In genomic region chr12:112978163-112979081, GRCh38 we compare ENCODE assay signal across 8 cellular contexts. TPM values are rescaled to one million over a fixed set of nuclear protein-coding genes. Genes with fewer than 3 reads are reported as not detected.
A peak's percentile ranks its signal among the peaks of the same experiment; 100 is the strongest.
DNase-seq lines count a peak whose midpoint lies in the region; ATAC-seq and TF ChIP-seq lines count a peak whose summit lies in the region.

Gene OAS2 (plus strand): TSS chr12:112978519. CDS start chr12:112978609, 90 bp downstream.

- no peaks in the 10 kb centered on the region for H3K9me2 ChIP-seq in PC-3 (replicated peaks; ENCODE audit: low read length)

- H3K4me3 ChIP-seq in PC-3 (ENCODE audit: low read length) (peak within 1 kb of the TSS; percentile 64), cardiac muscle cell (no peak within 1 kb of the TSS), spleen (peak within 1 kb of the TSS; percentile 56 to 86 (median 72))

- peak within 1 kb of the TSS; percentile 82 for H3K4me2 ChIP-seq in PC-3 (ENCODE audit: low read length)

- CTCF ChIA-PET in PC-3 (lab: Charles Lee): interaction anchor here (0.5 to 1.4 kb wide), 5 partner anchors 15 to 397 kb away, joined by 3 to 19 read pairs (median 3); partner anchors contain the start of gene OAS3

- H4K20me1 ChIP-seq in PC-3 (ENCODE audit: low read length): no peaks in the 10 kb centered on the region

- POLR2A ChIA-PET in PC-3 (lab: Charles Lee; ENCODE audit: unreplicated experiment): interaction anchor here (0.6 to 1.3 kb wide), 8 partner anchors 14 to 292 kb away, joined by 3 to 21 read pairs (median 4); partner anchors contain the start of gene OAS3

- TF ChIP-seq CTCF in PC-3 (conservative IDR thresholded peaks at IDR 0.05; ENCODE audit: low read depth, low read length): no peak
- TF ChIP-seq CTCF in cardiac muscle cell (IDR thresholded peaks at IDR 0.05; ENCODE audit: low read depth, low read length): no peak
- TF ChIP-seq CTCF in spleen (IDR thresholded peaks at IDR 0.05 in 8 of 11, conservative IDR thresholded peaks at IDR 0.05 in 3 of 11): peak in 2 of 11 experiments; percentile 18 to 31

- peak within 1 kb of the TSS; percentile 21 for H3K9ac ChIP-seq in PC-3 (ENCODE audit: low read length)

- H3K79me2 ChIP-seq in PC-3 (ENCODE audit: low read length): no peaks in the 10 kb centered on the region

- peak within 1 kb of the TSS; percentile 93 for H2AFZ ChIP-seq in PC-3 (ENCODE audit: low read length)

- H3K27ac ChIP-seq in PC-3 (ENCODE audit: low read length): peak within 1 kb of the TSS; percentile 11; the same call in 1 of the 2 replicates
- H3K27ac ChIP-seq in cardiac muscle cell: no peak within 1 kb of the TSS
- peak within 1 kb of the TSS; percentile 79 to 98 (median 94) for H3K27ac ChIP-seq in spleen

- peak; percentile 31 to 97 (median 86) for TF ChIP-seq POLR2A in spleen (IDR thresholded peaks at IDR 0.05)

- WGBS in spleen, 5 donors: 1 to 7% (median 3%) methylated on average over 18 to 19 of the region's 19 CpGs

- H3K9me3 ChIP-seq in PC-3 (ENCODE audit: low read length) (no peaks in the 10 kb centered on the region), cardiac muscle cell (ENCODE audit: low read depth) (no peaks in the 10 kb centered on the region), spleen (peaks cover 0 to 12% (median 5%) of the 10 kb centered on the region in 8 donors)

- ATAC-seq in GM18499 (IDR thresholded peaks at IDR 0.05; ENCODE audit: insufficient read depth, unreplicated experiment) (peak; percentile 75), HG02763 (IDR thresholded peaks at IDR 0.05; ENCODE audit: unreplicated experiment) (peak; percentile 89), PC-3 (peak; percentile 95)

- H3K36me3 ChIP-seq in PC-3 (ENCODE audit: low read depth, low read length): no peaks in the 10 kb centered on the region
- no peaks in the 10 kb centered on the region for H3K36me3 ChIP-seq in cardiac muscle cell
- H3K36me3 ChIP-seq in spleen: peaks cover 0 to 2% (median 0%) of the 10 kb centered on the region in 6 donors

- H3K4me1 ChIP-seq in PC-3 (ENCODE audit: insufficient read depth, low read length) (peaks cover 14% of the 10 kb centered on the region), cardiac muscle cell (ENCODE audit: low read depth) (no peaks in the 10 kb centered on the region), spleen (peaks cover 13 to 67% (median 45%) of the 10 kb centered on the region in 6 donors)

- H3K27me3 ChIP-seq in PC-3 (ENCODE audit: low read length) (no peaks in the 10 kb centered on the region), cardiac muscle cell (no peaks in the 10 kb centered on the region), spleen (replicated peaks in 1 of 7) (no peaks in the 10 kb centered on the region)

- DNase-seq in PC-3 (peak; percentile 78), cardiac muscle cell (ENCODE audit: low read depth in 1 of 2, low spot score in 1 of 2) (peak; percentile 3 to 83), spleen (peak; percentile 91), NCI-H524 (lab: John Stamatoyannopoulos, UW) (no peak), cerebellum (ENCODE audit: low spot score) (no peak)
- peak; percentile 13 to 73 (median 48) for DNase-seq in activated naive CD4-positive, alpha-beta T cell (lab: John Stamatoyannopoulos, UW)

- intact Hi-C loops in PC-3 (cut with micrococcal nuclease): loop anchor here (1.0 to 5.0 kb wide), 3 partner anchors 14 to 78 kb away; partner anchors contain the start of gene OAS3
- intact Hi-C loops in spleen (cut with DNase I; ENCODE audit: low total_unique reads): loop anchor here (5.0 kb wide), 1 partner anchor 71 kb away; the partner anchor contains the start of gene OAS1

- no peaks in the 10 kb centered on the region for H3F3A ChIP-seq in PC-3 (ENCODE audit: low read length, unreplicated experiment)

- TSS peak; percentile 64 for BruUV-seq in PC-3 (replicated peaks; lab: Mats Ljungman, UMichigan)

RNA-seq across cellular contexts. Expression of gene OAS2, which starts in this region (rescaled TPM):
- total RNA-seq in PC-3 (2014; rRNA removed) (5.8 and 10.5 TPM in 2 replicates), cardiac muscle cell (not detected in 2 replicates), spleen (10 to 100 TPM; 37.9 to 71.4 (median 48.7) TPM), cerebellum (3.4 TPM)
- polyA plus RNA-seq in cardiac muscle cell (not detected in 2 replicates), spleen (10 to 100 TPM; 21.0 to 32.1 (median 25.6) TPM)

Comparison
In these comparisons a context has a peak if more than half of its experiments do, and no peak if none do; other contexts are left out.
1. RNA of gene OAS2 (polyA plus RNA-seq): 21.0 to 32.1 TPM in spleen; not detected in cardiac muscle cell; every median in the first group is over 10 times any median in the second.
2. Peak in DNase-seq in cardiac muscle cell; RNA of the gene not detected or under 1 TPM.
3. DNase-seq: peak in PC-3 (single experiment), activated naive CD4-positive, alpha-beta T cell (4 of 4) and spleen (single experiment); none in NCI-H524 (0 of 2) and cerebellum (single experiment).
4. Peak in every context shown above with its lines, with median percentiles within 50 percentile points of each other: ATAC-seq.